ENCODE assay signal across 2 cellular contexts in the genomic region with DNA sequence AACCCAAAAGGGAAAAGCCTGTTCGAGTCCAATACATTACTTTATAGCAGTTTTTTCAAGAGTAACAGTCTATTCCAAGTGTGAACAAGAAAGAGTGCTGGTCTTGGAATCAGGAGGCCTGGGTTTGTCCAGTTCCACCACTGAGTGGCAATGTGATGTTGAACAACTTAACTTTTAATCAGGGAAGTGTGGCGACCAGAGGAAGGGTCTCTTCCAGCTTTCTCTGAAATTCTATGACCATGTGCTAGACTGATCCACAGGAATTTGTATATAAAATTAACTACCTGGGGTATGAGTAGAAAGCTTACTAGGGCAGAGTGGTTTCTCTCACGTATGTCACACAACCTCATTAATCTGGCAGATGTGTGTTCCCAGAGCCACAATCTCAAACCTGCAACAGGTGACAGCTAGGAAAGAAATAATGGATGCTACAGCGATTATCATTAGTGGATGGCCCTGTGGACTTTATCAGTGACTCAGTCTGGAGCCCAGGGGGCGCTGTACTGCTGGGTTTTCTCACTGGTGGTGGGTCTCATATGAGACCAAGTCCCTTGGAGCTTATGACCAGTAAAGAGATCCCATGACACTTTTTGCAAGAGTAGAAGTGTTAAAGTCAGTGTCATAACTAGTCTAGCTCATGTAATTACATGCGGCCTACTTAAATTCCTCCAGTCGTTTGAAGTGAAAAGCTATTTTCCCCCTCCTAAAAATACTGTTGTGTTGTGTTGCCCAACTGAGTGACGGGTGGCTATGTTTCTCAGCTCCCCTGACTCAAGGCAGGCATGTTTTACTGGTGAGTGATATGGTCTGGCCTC.
TF ChIP-seq lines count a peak whose summit lies in the region.

No MANE protein-coding gene starts in this region.

TF ChIP-seq in HEK293T, 16 proteins besides CTCF, POLR2A, EP300 and RAD21 (continued from another document):
- TF ChIP-seq, protein P1, sequence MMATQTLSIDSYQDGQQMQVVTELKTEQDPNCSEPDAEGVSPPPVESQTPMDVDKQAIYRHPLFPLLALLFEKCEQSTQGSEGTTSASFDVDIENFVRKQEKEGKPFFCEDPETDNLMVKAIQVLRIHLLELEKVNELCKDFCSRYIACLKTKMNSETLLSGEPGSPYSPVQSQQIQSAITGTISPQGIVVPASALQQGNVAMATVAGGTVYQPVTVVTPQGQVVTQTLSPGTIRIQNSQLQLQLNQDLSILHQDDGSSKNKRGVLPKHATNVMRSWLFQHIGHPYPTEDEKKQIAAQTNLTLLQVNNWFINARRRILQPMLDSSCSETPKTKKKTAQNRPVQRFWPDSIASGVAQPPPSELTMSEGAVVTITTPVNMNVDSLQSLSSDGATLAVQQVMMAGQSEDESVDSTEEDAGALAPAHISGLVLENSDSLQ (IDR thresholded peaks at IDR 0.05) = no peak
- no peak for TF ChIP-seq TARDBP (IDR thresholded peaks at IDR 0.05)
- TF ChIP-seq FOXM1 (IDR thresholded peaks at IDR 0.05; ENCODE audit: borderline replicate concordance) = no peak
- TF ChIP-seq FOXA1 (IDR thresholded peaks at IDR 0.05) = no peak
- TF ChIP-seq FOXK2 (IDR thresholded peaks at IDR 0.05) = no peak
- TF ChIP-seq HDGF (IDR thresholded peaks at IDR 0.05; ENCODE audit: borderline replicate concordance) = no peak
- no peak for TF ChIP-seq CTBP1 (IDR thresholded peaks at IDR 0.05; ENCODE audit: borderline replicate concordance)
- no peak for TF ChIP-seq SUZ12 (IDR thresholded peaks at IDR 0.05)

TF ChIP-seq in HepG2, 621 proteins besides CTCF, POLR2A, EP300 and RAD21 (continued from another document):
- no peak for TF ChIP-seq MIXL1 (CRISPR knock-in tag; IDR thresholded peaks at IDR 0.05)
